Comparison of ENCODE assay signal across 17 cellular contexts in the genomic region with DNA sequence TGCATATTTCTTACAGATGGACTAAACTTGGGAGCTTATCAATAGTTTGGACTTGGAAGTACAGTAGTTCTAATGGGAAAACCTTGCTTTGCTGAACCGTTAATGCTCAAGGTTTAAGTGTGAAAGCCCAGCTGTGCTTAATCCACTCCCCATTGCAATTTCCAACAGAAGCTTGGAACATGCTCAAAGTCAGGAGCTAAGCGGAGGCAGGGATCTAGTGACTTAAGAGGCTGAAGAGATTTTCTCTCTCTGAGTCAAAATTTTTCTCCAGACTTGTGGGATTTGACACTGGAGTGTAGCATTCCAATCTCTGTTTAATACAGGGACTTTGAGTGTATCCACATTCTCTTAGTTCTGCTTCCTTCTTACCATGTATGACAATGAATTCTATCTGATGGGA.
"Had no signal": no experiment of that assay in that cellular context is flagged by ENCODE, and none has a peak within 500 bp of the region (broad histone marks: within the 10 kb centered on the region; RNA-seq: fewer than 3 reads in every experiment).

No MANE protein-coding gene starts in this region.

- H3K9me3 Mint-ChIP-seq: activated naive CD8-positive, alpha-beta T cell treated with anti-CD3 and anti-CD28 coated beads for 36 hours; stimulated activated effector memory CD8-positive, alpha-beta T cell treated with anti-CD3 and anti-CD28 coated beads, Interleukin-12 subunit alpha, Interleukin-12 subunit beta, amount 100 ng/mL, for 72 hours; T-helper 1 cell treated with Interleukin-12 subunit alpha and Interleukin-12 subunit beta and Interleukin-4 antibody, amounts not matched to agents 30 μg/mL and 1 μg/mL, for 36 hours had no signal

- H3K27ac ChIP-seq: pancreas had no signal

- H3K27me3 ChIP-seq: pancreas had no signal

- H3K4me3 Mint-ChIP-seq: activated CD8-positive, alpha-beta T cell treated with anti-CD3 and anti-CD28 coated beads for 36 hours; activated naive CD8-positive, alpha-beta T cell treated with anti-CD3 and anti-CD28 coated beads for 36 hours; activated T-cell treated with anti-CD3 and anti-CD28 coated beads, Interleukin-2, amount 50 U/mL, for 72 hours; naive thymus-derived CD4-positive, alpha-beta T cell; stimulated activated effector memory CD8-positive, alpha-beta T cell treated with anti-CD3 and anti-CD28 coated beads, Interleukin-12 subunit alpha, Interleukin-12 subunit beta, amount 100 ng/mL, for 72 hours; T-helper 1 cell treated with Interleukin-12 subunit alpha and Interleukin-12 subunit beta and Interleukin-4 antibody, amounts not matched to agents 30 μg/mL and 1 μg/mL, for 36 hours had no signal

- H3K4me1 ChIP-seq: pancreas had no signal

- H3K4me1 Mint-ChIP-seq: activated naive CD8-positive, alpha-beta T cell treated with anti-CD3 and anti-CD28 coated beads for 36 hours; naive thymus-derived CD4-positive, alpha-beta T cell; stimulated activated effector memory CD8-positive, alpha-beta T cell treated with anti-CD3 and anti-CD28 coated beads, Interleukin-12 subunit alpha, Interleukin-12 subunit beta, amount 100 ng/mL, for 72 hours had no signal

- H3K36me3 Mint-ChIP-seq: activated naive CD8-positive, alpha-beta T cell treated with anti-CD3 and anti-CD28 coated beads for 36 hours; naive thymus-derived CD4-positive, alpha-beta T cell; stimulated activated effector memory CD8-positive, alpha-beta T cell treated with anti-CD3 and anti-CD28 coated beads, Interleukin-12 subunit alpha, Interleukin-12 subunit beta, amount 100 ng/mL, for 72 hours had no signal

- H3K4me3 ChIP-seq: mucosa of descending colon, pancreas had no signal

- DNase-seq: activated CD4-positive, alpha-beta T cell treated with anti-CD3 and anti-CD28 coated beads for 48 hours; activated CD8-positive, alpha-beta T cell treated with anti-CD3 and anti-CD28 coated beads for 36 hours; activated gamma-delta T cell treated with Interleukin-2 at 50 U/mL for 16 hours; activated naive CD8-positive, alpha-beta T cell treated with anti-CD3 and anti-CD28 coated beads for 36 hours; activated T-cell treated with anti-CD3 and anti-CD28 coated beads, Interleukin-2, amount 50 U/mL, for 72 hours; amygdala; cortex of kidney; effector CD4-positive, alpha-beta T cell; foreskin melanocyte; head of caudate nucleus; mammary epithelial cell; mucosa of descending colon; naive thymus-derived CD4-positive, alpha-beta T cell; pancreas had no signal

- H3K27ac Mint-ChIP-seq: activated CD8-positive, alpha-beta T cell treated with anti-CD3 and anti-CD28 coated beads for 36 hours; activated naive CD8-positive, alpha-beta T cell treated with anti-CD3 and anti-CD28 coated beads for 36 hours; activated T-cell treated with anti-CD3 and anti-CD28 coated beads, Interleukin-2, amount 50 U/mL, for 72 hours; naive thymus-derived CD4-positive, alpha-beta T cell; stimulated activated effector memory CD8-positive, alpha-beta T cell treated with anti-CD3 and anti-CD28 coated beads, Interleukin-12 subunit alpha, Interleukin-12 subunit beta, amount 100 ng/mL, for 72 hours; T-helper 1 cell treated with Interleukin-12 subunit alpha and Interleukin-12 subunit beta and Interleukin-4 antibody, amounts not matched to agents 30 μg/mL and 1 μg/mL, for 36 hours had no signal

- H3K36me3 ChIP-seq: pancreas had no signal

- H3K9me3 ChIP-seq: mucosa of descending colon, pancreas had no signal

- FAIRE-seq: pancreas, urothelium cell line had no signal
